Comparison of ENCODE assay signal across 14 cellular contexts in the genomic region with DNA sequence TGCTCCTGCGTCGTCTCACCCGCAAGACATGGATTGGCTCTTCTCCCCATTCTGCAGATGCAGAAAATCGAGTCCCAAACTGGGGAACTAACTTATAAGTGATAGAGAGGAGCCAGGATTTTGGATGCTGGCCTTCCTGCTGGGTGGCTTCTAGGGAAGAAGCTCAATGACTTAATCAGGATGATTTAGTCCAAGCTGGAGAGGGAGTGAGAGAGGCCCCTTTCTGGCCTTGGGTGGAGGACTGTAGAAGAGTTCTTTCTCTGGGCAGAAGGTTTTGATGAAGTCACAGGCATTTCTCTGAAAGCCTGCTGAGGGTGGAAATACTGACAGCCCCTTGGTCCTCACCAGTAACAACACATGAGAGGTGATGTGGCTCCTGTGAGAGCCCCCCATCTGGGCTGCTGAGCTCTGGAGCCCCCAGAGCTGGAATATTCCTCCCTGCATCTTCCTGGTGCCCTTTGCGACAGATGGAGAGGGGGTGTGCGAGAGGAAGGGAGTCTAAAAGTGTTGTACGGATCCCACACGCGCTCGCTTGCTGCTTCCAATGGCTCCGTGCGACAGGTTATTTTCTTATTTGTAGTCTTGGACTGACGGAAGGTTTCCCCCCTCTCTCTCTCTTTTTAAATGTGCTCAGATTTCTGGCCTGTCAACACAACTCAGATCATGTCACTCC. TPM values are rescaled to one million over a fixed set of nuclear protein-coding genes. Genes with fewer than 3 reads are reported as not detected.
A peak's percentile ranks its signal among the peaks of the same experiment; 100 is the strongest.
DNase-seq lines count a peak whose midpoint lies in the region; ATAC-seq, FAIRE-seq and TF ChIP-seq lines count a peak whose summit lies in the region.
"Had no signal": no experiment of that assay in that cellular context is flagged by ENCODE, and none has a peak within 500 bp of the region (broad histone marks: within the 10 kb centered on the region; RNA-seq: fewer than 3 reads in every experiment).

No MANE protein-coding gene starts in this region.

- DNase-seq in HL-60 (ENCODE audit: low read depth in 1 of 2, low spot score in 1 of 2) (no peak), adipocyte (ENCODE audit: low read depth) (no peak), keratinocyte (ENCODE audit: low read depth, low spot score) (no peak), stomach (no peak), left colon (no peak)
- DNase-seq in stimulated activated CD4-positive, alpha-beta T cell treated with anti-CD3 and anti-CD28 coated beads, Interleukin-4, amount 100 ng/mL, for 4 hours: no peak
- DNase-seq: activated CD4-positive, alpha-beta T cell treated with anti-CD3 and anti-CD28 coated beads for 1 hour; activated T-cell treated with anti-CD3 and anti-CD28 coated beads, Interleukin-2, amount 50 U/mL, for 4 hours; COR-L47; NCI-H2029 treated with DMSO at 0.1 percent for 48 hours had no signal

- 85 to 96% (median 93%) methylated on average over 13 of the region's 13 CpGs for WGBS in stomach, 5 donors

- peak overlapping the region; percentile 26 for H3K9ac ChIP-seq in adipocyte (ENCODE audit: low read length)
- H3K9ac ChIP-seq in keratinocyte (ENCODE audit: control insufficient read depth, extremely low read depth, insufficient read depth, low read length): no peak overlapping the region

- no peak overlapping the region for H2AFZ ChIP-seq in keratinocyte (ENCODE audit: control insufficient read depth, low read length)

- dilution Hi-C loops in keratinocyte (cut with MboI; ENCODE audit: extremely low pct_ligation_motif_present, low sequenced_read_pairs): no loop called here

- intact Hi-C loops in stomach (cut with DNase I; ENCODE audit: low total_unique reads): loop anchor here (10.0 kb wide), 1 partner anchor 94 kb away; no protein-coding TSS in a partner anchor
- intact Hi-C loops in left colon (cut with DNase I, micrococcal nuclease): no loop called here

- peaks cover 28% of the 10 kb centered on the region for H4K20me1 ChIP-seq in keratinocyte (ENCODE audit: control insufficient read depth, extremely low read depth, insufficient read depth, low read length)

- H3K4me3 ChIP-seq in HL-60 (replicated peaks; ENCODE audit: insufficient read depth, low read length): peak overlapping the region; percentile 13
- H3K4me3 ChIP-seq in adipocyte (ENCODE audit: low read length): peak overlapping the region; percentile 25
- H3K4me3 ChIP-seq in keratinocyte (ENCODE audit: control insufficient read depth in 2 of 3, extremely low read depth in 1 of 3, insufficient read depth in 2 of 3, low read depth in 1 of 3, low read length in 3 of 3): no peak overlapping the region
- H3K4me3 ChIP-seq in stomach: peak overlapping the region in 1 of 4 donors; percentile 9
- H3K4me3 ChIP-seq: prostate gland had no signal

- no peak for ATAC-seq in HG03039 (IDR thresholded peaks at IDR 0.05; ENCODE audit: unreplicated experiment)
- ATAC-seq in left colon: no peak
- ATAC-seq: activated T-cell treated with anti-CD3 and anti-CD28 coated beads, Interleukin-2, amount 50 U/mL, for 4 hours; SK-N-SH treated with all-trans-retinoic acid at 6 μM for 48 hours had no signal

- H3K9me1 ChIP-seq in keratinocyte (ENCODE audit: control insufficient read depth, extremely low read depth, insufficient read depth, low read length): peaks cover 8% of the 10 kb centered on the region

- TF ChIP-seq EP300 in stomach (IDR thresholded peaks at IDR 0.05): no peak

- TF ChIP-seq POLR2A in stomach (IDR thresholded peaks at IDR 0.05): no peak

- no peaks in the 10 kb centered on the region for H3K27me3 ChIP-seq in HL-60 (ENCODE audit: insufficient read depth, poor library complexity, severe bottlenecking)
- no peaks in the 10 kb centered on the region for H3K27me3 ChIP-seq in adipocyte (replicated peaks; ENCODE audit: control insufficient read depth, insufficient read depth, low read length)
- H3K27me3 ChIP-seq in keratinocyte (ENCODE audit: control insufficient read depth, extremely low read depth, insufficient read depth, low read length): no peaks in the 10 kb centered on the region
- H3K27me3 ChIP-seq in stomach: peaks cover 0 to 13% (median 0%) of the 10 kb centered on the region in 3 donors

- H3K9me3 ChIP-seq in adipocyte (ENCODE audit: control insufficient read depth, low read length): no peaks in the 10 kb centered on the region
- H3K9me3 ChIP-seq in keratinocyte (ENCODE audit: control insufficient read depth, low read depth, low read length): no peaks in the 10 kb centered on the region
- no peaks in the 10 kb centered on the region for H3K9me3 ChIP-seq in stomach
- H3K9me3 ChIP-seq: prostate gland had no signal

- FAIRE-seq in keratinocyte (lab: Jason Lieb, UNC): no peak
- FAIRE-seq: endothelial cell of umbilical vein had no signal

- H3K27ac ChIP-seq in HL-60 (replicated peaks): peak overlapping the region; percentile 65
- H3K27ac ChIP-seq in keratinocyte (ENCODE audit: control insufficient read depth, insufficient read depth, low read length): peak overlapping the region; percentile 66
- peak overlapping the region in 3 of 5 donors; percentile 92 to 96 (median 95) for H3K27ac ChIP-seq in stomach

- H3K4me2 ChIP-seq in keratinocyte (ENCODE audit: control insufficient read depth, extremely low read depth, insufficient read depth, low read depth, low read length): no peak overlapping the region

- TF ChIP-seq CTCF in HL-60 (IDR thresholded peaks at IDR 0.05; ENCODE audit: insufficient read depth, low read length) (no peak), keratinocyte (optimal IDR thresholded peaks at IDR 0.05 in 1 of 3, IDR thresholded peaks at IDR 0.05 in 1 of 3, conservative IDR thresholded peaks at IDR 0.05 in 1 of 3; ENCODE audit: extremely low read depth in 1 of 3, insufficient read depth in 2 of 3, low read length in 3 of 3) (no peak), stomach (IDR thresholded peaks at IDR 0.05) (no peak)

- H3K36me3 ChIP-seq in adipocyte (ENCODE audit: control insufficient read depth, insufficient read depth, low read length, severe bottlenecking): no peaks in the 10 kb centered on the region
- peaks cover 4 to 25% of the 10 kb centered on the region in 2 experiments for H3K36me3 ChIP-seq in keratinocyte (ENCODE audit: control insufficient read depth in 2 of 2, extremely low read depth in 1 of 2, insufficient read depth in 2 of 2, low read length in 2 of 2)
- H3K36me3 ChIP-seq in stomach: peaks cover 0 to 5% (median 0%) of the 10 kb centered on the region in 4 donors
- H3K36me3 ChIP-seq: prostate gland had no signal

- H3K79me2 ChIP-seq in keratinocyte (ENCODE audit: control insufficient read depth, insufficient read depth, low read length): peaks cover 78% of the 10 kb centered on the region

- H3K4me1 ChIP-seq in adipocyte (ENCODE audit: control insufficient read depth, insufficient read depth, low read length) (peaks cover 50% of the 10 kb centered on the region), keratinocyte (ENCODE audit: control insufficient read depth, extremely low read depth, insufficient read depth, low read length) (peaks cover 26% of the 10 kb centered on the region), stomach (peaks cover 11 to 63% (median 46%) of the 10 kb centered on the region in 4 donors)
- H3K4me1 ChIP-seq: prostate gland had no signal

RNA-seq across cellular contexts. Expression of a gene that starts 3.4 kb away (rescaled TPM):
- 19.9 to 50.7 TPM (median 23.7 TPM) in 3 replicates for polyA plus RNA-seq in keratinocyte
- polyA plus RNA-seq in keratinocyte (2011; ENCODE audit: low read depth): 14.5 TPM
- polyA plus RNA-seq in keratinocyte (2011; cell fraction: cytosol; rRNA removed): 27.2 and 34.1 TPM in 2 replicates
- 64.2 and 79.1 TPM in 2 replicates for polyA plus RNA-seq in keratinocyte (2011; cell fraction: nucleus; rRNA removed)
- polyA plus RNA-seq in keratinocyte (2012; ENCODE audit: low replicate concordance): 37.4 and 48.9 TPM in 2 replicates
- 23.1 to 84.4 TPM (median 23.5 TPM) in 3 replicates for polyA minus RNA-seq in keratinocyte
- 21.5 TPM for polyA minus RNA-seq in keratinocyte (2011; cell fraction: cytosol; rRNA and poly(A)+ RNA removed)
- 35.0 and 48.7 TPM in 2 replicates for polyA minus RNA-seq in keratinocyte (2011; cell fraction: nucleus; rRNA and poly(A)+ RNA removed)
- total RNA-seq in stomach: 10 to 100 TPM in 1 of 5 donors, 1 to 10 TPM in 3, under 1 TPM in 1; 0.29 to 35.5 (median 8.8) TPM
- polyA plus RNA-seq in stomach: 1 to 10 TPM; 5.7 to 8.5 (median 7.0) TPM
- total RNA-seq in left colon: 10 to 100 TPM in 1 of 2 donors, 1 to 10 TPM in 1; 7.4 to 13.3 TPM

Comparison
In these comparisons a context has a peak if more than half of its experiments do, and no peak if none do; other contexts are left out.
1. H3K4me3 ChIP-seq: peak in HL-60 (single experiment) and adipocyte (single experiment); none in keratinocyte (0 of 3).
2. Peak in every context shown above with its lines, with median percentiles within 50 percentile points of each other: H3K27ac ChIP-seq.